10 cellular contexts compared by ENCODE assay signal in genomic region chr6:69893266-69893665, GRCh38. TPM values are rescaled to one million over a fixed set of nuclear protein-coding genes. Genes with fewer than 3 reads are reported as not detected.
DNase-seq lines count a peak whose midpoint lies in the region; ATAC-seq and TF ChIP-seq lines count a peak whose summit lies in the region.
"Not testable (repeated sequence)": the region's sequence is repeated elsewhere in the genome, so short reads cannot be mapped to it uniquely, and the experiment has no call there.
"Had no signal": no experiment of that assay in that cellular context is flagged by ENCODE, and none has a peak within 500 bp of the region (broad histone marks: within the 10 kb centered on the region; RNA-seq: fewer than 3 reads in every experiment).

No MANE protein-coding gene starts in this region.

- H3K4me3 Mint-ChIP-seq in Caco-2 (ENCODE audit: unreplicated experiment); GM23338; activated B cell treated with CpG ODN at 0.5 μM for 24 hours; memory B cell; stimulated activated memory B cell treated with anti-CD40 and anti-IgM and Interleukin-4, amounts not matched to agents 10 μg/mL and 1 μg/mL and 100 μg/mL, for 72 hours: not testable (repeated sequence)
- H3K4me3 Mint-ChIP-seq in naive B cell = peak overlapping the region in 1 of 8 donors; percentile 31

- not testable (repeated sequence) for H3F3A ChIP-seq in GM23338 (replicated peaks; ENCODE audit: low read depth)

- H3K9me2 ChIP-seq in GM23338 (ENCODE audit: insufficient read depth) = not testable (repeated sequence)

- H3K36me3 ChIP-seq in Caco-2 (ENCODE audit: control insufficient read depth, insufficient read depth, low read length); GM23338 (ENCODE audit: insufficient read depth); SK-N-MC (ENCODE audit: insufficient read depth, low read length): not testable (repeated sequence)

- not testable (repeated sequence) for H3K4me3 ChIP-seq in Caco-2 (ENCODE audit: low read depth, low read length); GM23338; SK-N-MC

- BruUV-seq in Caco-2 (replicated peaks; lab: Mats Ljungman, UMichigan) = not testable (repeated sequence)

- ATAC-seq in GM23338; activated B cell treated with CpG ODN at 0.5 μM for 24 hours (ENCODE audit: low read depth); memory B cell (ENCODE audit: low read depth); naive B cell (ENCODE audit: low read depth in 2 of 2); stimulated activated memory B cell treated with anti-CD40 and anti-IgM and Interleukin-4, amounts not matched to agents 10 μg/mL and 1 μg/mL and 100 μg/mL, for 72 hours: not testable (repeated sequence)

- not testable (repeated sequence) for DNase-seq in Caco-2; GM23338 (ENCODE audit: low spot score); SK-N-MC (ENCODE audit: low read depth, low spot score); activated B cell treated with CpG ODN at 0.5 μM for 24 hours; memory B cell (ENCODE audit: low spot score in 2 of 2); naive B cell

- not testable (repeated sequence) for H3K4me2 ChIP-seq in GM23338

- CTCF ChIA-PET in Caco-2 (lab: Charles Lee); activated B cell treated with CpG ODN at 0.5 μM for 24 hours (lab: Charles Lee): not testable (repeated sequence)

- H3K27ac ChIP-seq in GM23338 (ENCODE audit: low read depth) = not testable (repeated sequence)
- peak overlapping the region; percentile 95 for H3K27ac ChIP-seq in SK-N-MC

- H3K4me1 Mint-ChIP-seq in Caco-2 (ENCODE audit: low read depth, unreplicated experiment); GM23338: not testable (repeated sequence)
- peaks cover 70% of the 10 kb centered on the region for H3K4me1 Mint-ChIP-seq in activated B cell treated with CpG ODN at 0.5 μM for 24 hours
- peaks cover 20% of the 10 kb centered on the region for H3K4me1 Mint-ChIP-seq in memory B cell
- peaks cover 43 to 77% (median 57%) of the 10 kb centered on the region in 3 donors for H3K4me1 Mint-ChIP-seq in naive B cell
- peaks cover 22% of the 10 kb centered on the region for H3K4me1 Mint-ChIP-seq in stimulated activated memory B cell treated with anti-CD40 and anti-IgM and Interleukin-4, amounts not matched to agents 10 μg/mL and 1 μg/mL and 100 μg/mL, for 72 hours

- H3K4me1 ChIP-seq in Caco-2 = peaks cover 26% of the 10 kb centered on the region
- H3K4me1 ChIP-seq in GM23338 (ENCODE audit: insufficient read depth) = not testable (repeated sequence)

- H3K27ac Mint-ChIP-seq in Caco-2 (ENCODE audit: unreplicated experiment) (peak overlapping the region; percentile 42), activated B cell treated with CpG ODN at 0.5 μM for 24 hours (peak overlapping the region; percentile 53), memory B cell (peak overlapping the region; percentile 14), naive B cell (peak overlapping the region in 5 of 6 donors; percentile 12 to 97 (median 82))
- H3K27ac Mint-ChIP-seq in GM23338 = not testable (repeated sequence)
- H3K27ac Mint-ChIP-seq in stimulated activated memory B cell treated with anti-CD40 and anti-IgM and Interleukin-4, amounts not matched to agents 10 μg/mL and 1 μg/mL and 100 μg/mL, for 72 hours = peak overlapping the region; percentile 96

- not testable (repeated sequence) for H4K20me1 ChIP-seq in GM23338 (replicated peaks; ENCODE audit: insufficient read depth)

- peaks cover 14% of the 10 kb centered on the region for H3K9me3 ChIP-seq in Caco-2
- not testable (repeated sequence) for H3K9me3 ChIP-seq in SK-N-MC (ENCODE audit: low read depth, low read length)

- H3K9ac ChIP-seq in SK-N-MC (ENCODE audit: insufficient read length) = not testable (repeated sequence)

- H3K9me3 Mint-ChIP-seq in Caco-2 (ENCODE audit: unreplicated experiment) (peaks cover 26% of the 10 kb centered on the region), GM23338 (peaks cover 13% of the 10 kb centered on the region), naive B cell (peaks cover 2 to 19% (median 6%) of the 10 kb centered on the region in 7 donors)
- not testable (repeated sequence) for H3K9me3 Mint-ChIP-seq in activated B cell treated with CpG ODN at 0.5 μM for 24 hours; memory B cell; stimulated activated memory B cell treated with anti-CD40 and anti-IgM and Interleukin-4, amounts not matched to agents 10 μg/mL and 1 μg/mL and 100 μg/mL, for 72 hours

- 0 out of 2 replicates have a peak overlapping the region, but pooled peaks have one; percentile 15 for H2AFZ ChIP-seq in GM23338

- not testable (repeated sequence) for H3K27me3 ChIP-seq in Caco-2 (replicated peaks; ENCODE audit: control insufficient read depth, insufficient read depth, low read length); GM23338 (ENCODE audit: insufficient read depth)

- not testable (repeated sequence) for H3K27me3 Mint-ChIP-seq in Caco-2 (ENCODE audit: insufficient read depth, unreplicated experiment); GM23338 (ENCODE audit: insufficient read depth, low read depth, poor library complexity); activated B cell treated with CpG ODN at 0.5 μM for 24 hours; memory B cell; naive B cell; stimulated activated memory B cell treated with anti-CD40 and anti-IgM and Interleukin-4, amounts not matched to agents 10 μg/mL and 1 μg/mL and 100 μg/mL, for 72 hours

- H3K36me3 Mint-ChIP-seq in Caco-2 (ENCODE audit: insufficient read depth, unreplicated experiment); GM23338 (ENCODE audit: low read depth): not testable (repeated sequence)
- H3K36me3 Mint-ChIP-seq in activated B cell treated with CpG ODN at 0.5 μM for 24 hours (ENCODE audit: low read depth) (peaks cover 29% of the 10 kb centered on the region), memory B cell (peaks cover 11% of the 10 kb centered on the region), naive B cell (peaks cover 21 to 27% of the 10 kb centered on the region in 2 donors)
- H3K36me3 Mint-ChIP-seq in stimulated activated memory B cell treated with anti-CD40 and anti-IgM and Interleukin-4, amounts not matched to agents 10 μg/mL and 1 μg/mL and 100 μg/mL, for 72 hours = peaks cover 32% of the 10 kb centered on the region

- TF ChIP-seq CTCF in Caco-2 (IDR thresholded peaks at IDR 0.05; ENCODE audit: insufficient read depth in 1 of 2, low read depth in 1 of 2, low read length in 1 of 2, severe bottlenecking in 1 of 2, unreplicated experiment in 1 of 2); GM23338 (conservative IDR thresholded peaks at IDR 0.05; ENCODE audit: low read depth in 2 of 2); activated B cell treated with CpG ODN at 0.5 μM for 24 hours (IDR thresholded peaks at IDR 0.05): not testable (repeated sequence)

- intact Hi-C loops in Caco-2 (cut with micrococcal nuclease; ENCODE audit: unreplicated experiment) = loop anchor here (2.0 kb wide), 1 partner anchor 22 kb away; no protein-coding TSS in a partner anchor
- intact Hi-C loops in activated B cell treated with CpG ODN at 0.5 μM for 24 hours (cut with micrococcal nuclease) = not testable (repeated sequence)

- POLR2A ChIA-PET in Caco-2 (lab: Charles Lee) = not testable (repeated sequence)
- POLR2A ChIA-PET in activated B cell treated with CpG ODN at 0.5 μM for 24 hours (lab: Charles Lee) = interaction anchor here (0.6 kb wide), 1 partner anchor 20 kb away, joined by 4 read pairs; no protein-coding TSS in a partner anchor

- not testable (repeated sequence) for H3K79me2 ChIP-seq in GM23338 (replicated peaks; ENCODE audit: insufficient read depth)

RNA-seq across cellular contexts. Expression of gene COL19A1, which starts 26.9 kb away (rescaled TPM):
- not detected in 2 replicates for total RNA-seq in Caco-2 (2022)
- total RNA-seq in GM23338 (2014; rRNA removed; shearing (Covaris generic)) = not detected in 2 replicates
- polyA plus RNA-seq in GM23338 (2016; fragmentation: Nextera tagmentation; extraction: Ambion mirVana) = 0.03 TPM in 1 of 2 replicates, not detected in the other
- total RNA-seq in activated B cell treated with CpG ODN at 0.5 μM for 24 hours = 41.9 and 54.4 TPM in 2 replicates
- polyA plus RNA-seq in naive B cell (ENCODE audit: low read depth in 6 of 6) = 10 to 100 TPM; 14.1 to 47.3 (median 31.9) TPM
- total RNA-seq: CD4-positive, alpha-beta memory T cell; HFFc6 had no signal
- polyA plus RNA-seq: A549 had no signal

Comparison
In these comparisons a context has a peak if more than half of its experiments do, and no peak if none do; other contexts are left out.
1. RNA of gene COL19A1, which starts 26.9 kb away (total RNA-seq): 41.9 to 54.4 TPM in activated B cell treated with CpG ODN at 0.5 μM for 24 hours; not detected in Caco-2 and not detected in GM23338; every median in the first group is over 10 times any median in the second.